In the genomic region with DNA sequence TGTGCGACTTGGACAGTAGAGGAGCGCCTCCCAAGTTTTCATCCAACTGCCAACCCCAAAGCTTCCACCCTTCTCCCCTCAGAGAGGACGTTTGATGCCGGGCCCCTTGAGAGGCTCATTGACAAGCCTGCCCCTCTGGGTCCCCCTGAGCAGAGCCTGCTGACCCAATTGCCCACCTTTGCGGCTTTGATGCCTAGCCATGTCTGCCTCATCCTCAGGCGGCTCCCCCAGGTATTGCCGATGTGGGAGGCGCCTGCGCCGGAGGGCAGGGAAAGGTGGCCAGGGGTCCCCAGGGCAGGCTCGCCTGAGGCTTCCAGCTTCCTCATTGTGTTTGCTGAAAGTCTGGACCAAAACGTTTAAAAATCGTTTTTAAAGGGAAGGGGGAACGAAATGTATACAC, we compare ENCODE assay signal across 8 cellular contexts. TPM values are rescaled to one million over a fixed set of nuclear protein-coding genes. Genes with fewer than 3 reads are reported as not detected.
DNase-seq lines count a peak whose midpoint lies in the region; ATAC-seq and TF ChIP-seq lines count a peak whose summit lies in the region.

No MANE protein-coding gene starts in this region.

- H3K27me3 Mint-ChIP-seq in Caco-2 (ENCODE audit: insufficient read depth, unreplicated experiment) (peaks cover 3% of the 10 kb centered on the region), endothelial cell (ENCODE audit: unreplicated experiment) (peaks cover 9% of the 10 kb centered on the region)

- H3K27ac Mint-ChIP-seq in Caco-2 (ENCODE audit: unreplicated experiment) (no peak overlapping the region), endothelial cell (ENCODE audit: unreplicated experiment) (no peak overlapping the region)

- H4K20me1 ChIP-seq in OCI-LY7 (ENCODE audit: insufficient read depth, low read length): 0 out of 2 replicates have a peak, but pooled peaks cover 4% of the 10 kb centered on the region

- H3K4me2 ChIP-seq in OCI-LY7 (ENCODE audit: low read length): peak overlapping the region; percentile 86
- peak overlapping the region; percentile 100 for H3K4me2 ChIP-seq in parathyroid adenoma (ENCODE audit: low read length)

- no peak for TF ChIP-seq CTCF in Caco-2 (IDR thresholded peaks at IDR 0.05; ENCODE audit: insufficient read depth in 1 of 2, low read depth in 1 of 2, low read length in 1 of 2, severe bottlenecking in 1 of 2, unreplicated experiment in 1 of 2)
- TF ChIP-seq CTCF in OCI-LY7 (conservative IDR thresholded peaks at IDR 0.05; ENCODE audit: low read length): no peak
- TF ChIP-seq CTCF in endothelial cell (IDR thresholded peaks at IDR 0.05; ENCODE audit: unreplicated experiment): no peak
- no peak for TF ChIP-seq CTCF in parathyroid adenoma (IDR thresholded peaks at IDR 0.05)

- DNase-seq in Caco-2: no peak
- DNase-seq in OCI-LY7 (ENCODE audit: low spot score): no peak
- no peak for DNase-seq in endothelial cell (ENCODE audit: low spot score)
- DNase-seq in A172 (ENCODE audit: low spot score): no peak
- DNase-seq in T1000 (lab: John Stamatoyannopoulos, UW): no peak

- POLR2A ChIA-PET in Caco-2 (lab: Charles Lee) (interaction anchor here (0.5 kb wide), 1 partner anchor 16 kb away, joined by 10 read pairs; no protein-coding TSS in a partner anchor), OCI-LY7 (lab: Charles Lee) (interaction anchor here (1.1 to 1.2 kb wide), 2 partner anchors 32 to 96 kb away, joined by 3 to 4 read pairs; no protein-coding TSS in a partner anchor)

- H3K27me3 ChIP-seq in Caco-2 (replicated peaks; ENCODE audit: control insufficient read depth, insufficient read depth, low read length) (no peaks in the 10 kb centered on the region), parathyroid adenoma (ENCODE audit: control insufficient read depth, insufficient read depth, low read length) (no peaks in the 10 kb centered on the region)

- H3K4me1 Mint-ChIP-seq in Caco-2 (ENCODE audit: low read depth, unreplicated experiment) (peaks cover 7% of the 10 kb centered on the region), endothelial cell (ENCODE audit: unreplicated experiment) (peaks cover 37% of the 10 kb centered on the region)

- H3K4me3 ChIP-seq in Caco-2 (ENCODE audit: low read depth, low read length): peak overlapping the region; percentile 93
- peak overlapping the region; percentile 76 for H3K4me3 ChIP-seq in OCI-LY7 (ENCODE audit: low read depth, low read length, poor library complexity, severe bottlenecking)
- H3K4me3 ChIP-seq in parathyroid adenoma (ENCODE audit: low read depth, low read length): peak overlapping the region; percentile 76

- H2AFZ ChIP-seq in OCI-LY7 (ENCODE audit: low read length) (no peak overlapping the region), parathyroid adenoma (peak overlapping the region; percentile 68)

- intact Hi-C loops in Caco-2 (cut with micrococcal nuclease; ENCODE audit: unreplicated experiment): loop anchor here (2.0 to 5.0 kb wide), 3 partner anchors 48 to 160 kb away; a partner anchor contains a TSS
- intact Hi-C loops in OCI-LY7 (cut with micrococcal nuclease; ENCODE audit: unreplicated experiment): loop anchor here (2.0 to 5.0 kb wide), 5 partner anchors 48 to 426 kb away; a partner anchor contains a TSS

- no peaks in the 10 kb centered on the region for H3K36me3 ChIP-seq in Caco-2 (ENCODE audit: control insufficient read depth, insufficient read depth, low read length)
- peaks cover 32% of the 10 kb centered on the region for H3K36me3 ChIP-seq in OCI-LY7 (ENCODE audit: insufficient read depth, low read length)
- H3K36me3 ChIP-seq in parathyroid adenoma (ENCODE audit: control insufficient read depth, insufficient read depth, low read length): no peaks in the 10 kb centered on the region

- no peaks in the 10 kb centered on the region for H3K9me3 ChIP-seq in Caco-2
- no peaks in the 10 kb centered on the region for H3K9me3 ChIP-seq in OCI-LY7 (ENCODE audit: low read length)
- no peaks in the 10 kb centered on the region for H3K9me3 ChIP-seq in parathyroid adenoma (ENCODE audit: control insufficient read depth, low read length)

- BruUV-seq in Caco-2 (replicated peaks; lab: Mats Ljungman, UMichigan): TSS peak; percentile 45
- BruUV-seq in OCI-LY7 (replicated peaks; lab: Mats Ljungman, UMichigan): no TSS peak

- no peak overlapping the region for H3K9ac ChIP-seq in parathyroid adenoma

- H3K36me3 Mint-ChIP-seq in Caco-2 (ENCODE audit: insufficient read depth, unreplicated experiment) (peaks cover 39% of the 10 kb centered on the region), endothelial cell (ENCODE audit: low read depth, unreplicated experiment) (peaks cover 24% of the 10 kb centered on the region)

- H3K27ac ChIP-seq in OCI-LY7 (ENCODE audit: low read depth, low read length, poor library complexity, severe bottlenecking) (peak overlapping the region; percentile 75), parathyroid adenoma (no peak overlapping the region)

- ATAC-seq in GM21529 (IDR thresholded peaks at IDR 0.05; ENCODE audit: unreplicated experiment) (no peak), HG02588 (IDR thresholded peaks at IDR 0.05; ENCODE audit: unreplicated experiment) (no peak)

- CTCF ChIA-PET in Caco-2 (lab: Charles Lee): no interaction called here
- CTCF ChIA-PET in OCI-LY7 (lab: Charles Lee; ENCODE audit: unreplicated experiment): interaction anchor here (0.5 kb wide), 1 partner anchor 95 kb away, joined by 3 read pairs; a partner anchor contains a TSS

- no peaks in the 10 kb centered on the region for H3K9me2 ChIP-seq in OCI-LY7 (ENCODE audit: insufficient read depth, low read length)

- H3K9me3 Mint-ChIP-seq in Caco-2 (ENCODE audit: unreplicated experiment) (no peaks in the 10 kb centered on the region), endothelial cell (ENCODE audit: unreplicated experiment) (no peaks in the 10 kb centered on the region)

- peak overlapping the region; percentile 100 for H3K4me3 Mint-ChIP-seq in Caco-2 (ENCODE audit: unreplicated experiment)
- H3K4me3 Mint-ChIP-seq in endothelial cell (ENCODE audit: unreplicated experiment): peak overlapping the region; percentile 71

- H3K79me2 ChIP-seq in OCI-LY7 (ENCODE audit: insufficient read depth, low read depth, low read length) (peaks cover 12% of the 10 kb centered on the region), parathyroid adenoma (no peaks in the 10 kb centered on the region)

- H3K4me1 ChIP-seq in Caco-2 (0 out of 2 replicates have a peak, but pooled peaks cover 6% of the 10 kb centered on the region), OCI-LY7 (ENCODE audit: insufficient read depth, low read length, poor library complexity, severe bottlenecking) (peaks cover 10% of the 10 kb centered on the region), parathyroid adenoma (no peaks in the 10 kb centered on the region)

RNA-seq across cellular contexts. Expression of a gene that starts 1.4 kb away (rescaled TPM):
- 34.6 and 34.9 TPM in 2 replicates for total RNA-seq in Caco-2 (2022)
- total RNA-seq in OCI-LY7 (2014; rRNA removed; shearing (Covaris generic)): 84.4 and 94.3 TPM in 2 replicates
- 93.1 and 94.1 TPM in 2 replicates for total RNA-seq in OCI-LY7 (2022)
- total RNA-seq in endothelial cell (ENCODE audit: unreplicated experiment): 83.8 TPM
- total RNA-seq in A172 (2014; rRNA removed; shearing (Covaris generic)): 44.7 and 55.7 TPM in 2 replicates

RNA-seq across cellular contexts. Expression of a gene that starts 36.5 kb away (rescaled TPM):
- total RNA-seq in Caco-2 (2022) (12.3 and 18.7 TPM in 2 replicates), OCI-LY7 (2022) (2.7 and 3.1 TPM in 2 replicates), endothelial cell (ENCODE audit: unreplicated experiment) (27.9 TPM)
- total RNA-seq in OCI-LY7 (2014; rRNA removed; shearing (Covaris generic)): 3.0 and 3.5 TPM in 2 replicates
- 60.3 and 64.0 TPM in 2 replicates for total RNA-seq in A172 (2014; rRNA removed; shearing (Covaris generic))

RNA-seq across cellular contexts. Expression of a gene that starts 47.3 kb away (rescaled TPM):
- 30.4 and 30.8 TPM in 2 replicates for total RNA-seq in Caco-2 (2022)
- 30.8 and 34.8 TPM in 2 replicates for total RNA-seq in OCI-LY7 (2014; rRNA removed; shearing (Covaris generic))
- total RNA-seq in OCI-LY7 (2022): 43.4 and 45.2 TPM in 2 replicates
- total RNA-seq in endothelial cell (ENCODE audit: unreplicated experiment): 17.5 TPM
- 97.5 and 101 TPM in 2 replicates for total RNA-seq in A172 (2014; rRNA removed; shearing (Covaris generic))
